Comparison of ENCODE assay signal across 1 cellular context in the genomic region with DNA sequence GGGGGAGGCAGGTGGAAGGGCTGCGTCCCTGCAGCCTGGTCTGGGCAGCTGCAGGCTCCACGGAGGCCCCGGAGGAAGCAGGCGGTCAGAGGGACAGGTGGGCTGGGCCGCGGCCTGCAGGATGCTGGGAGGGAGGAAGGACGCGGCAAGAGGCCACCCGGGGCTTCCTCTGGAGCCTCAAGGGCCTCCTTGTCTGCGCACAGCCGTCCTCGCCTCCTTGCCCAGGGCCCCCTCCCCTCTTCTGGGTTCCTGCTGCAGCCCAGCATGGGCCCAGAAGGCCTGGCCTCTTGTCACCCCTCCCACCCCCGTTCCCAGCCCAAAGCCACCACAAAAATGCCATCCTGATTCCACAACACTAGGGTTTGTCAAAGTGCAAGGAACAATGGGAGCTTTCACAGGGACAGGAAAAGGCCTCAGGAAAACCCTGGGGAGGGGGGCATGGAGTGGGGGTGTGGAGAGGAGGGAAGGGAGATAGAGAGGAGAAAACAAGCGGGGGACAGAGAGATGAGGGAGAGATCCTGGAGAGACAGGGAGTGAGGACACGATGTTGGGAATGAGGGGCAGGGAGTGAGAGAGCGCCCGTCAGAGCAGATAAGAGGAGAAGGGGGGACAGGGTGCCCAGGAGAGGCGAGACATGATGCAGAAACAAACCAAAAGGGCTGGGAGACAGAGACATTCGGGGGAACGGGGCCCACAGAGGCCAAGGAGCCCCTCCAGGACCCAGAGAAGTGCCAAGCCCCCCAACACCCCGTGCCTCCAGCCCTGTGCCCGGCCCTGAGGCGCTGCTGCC.
TF ChIP-seq lines count a peak whose summit lies in the region.

No MANE protein-coding gene starts in this region.

TF ChIP-seq in WTC11, 78 proteins besides CTCF, POLR2A, EP300 and RAD21 (continued from another document):
- TF ChIP-seq ELF4 (CRISPR knock-in tag; IDR thresholded peaks at IDR 0.05; ENCODE audit: low read depth) (no peak), GABPB1 (CRISPR knock-in tag; IDR thresholded peaks at IDR 0.05) (no peak), NR3C1 (CRISPR knock-in tag; conservative IDR thresholded peaks at IDR 0.05; ENCODE audit: low read depth) (no peak)
